Comparison of ENCODE assay signal across 9 cellular contexts in genomic region chr14:47674546-47675238, GRCh38. TPM values are rescaled to one million over a fixed set of nuclear protein-coding genes. Genes with fewer than 3 reads are reported as not detected.
DNase-seq lines count a peak whose midpoint lies in the region; ATAC-seq, FAIRE-seq and TF ChIP-seq lines count a peak whose summit lies in the region.
"Had no signal": no experiment of that assay in that cellular context is flagged by ENCODE, and none has a peak within 500 bp of the region (broad histone marks: within the 10 kb centered on the region; RNA-seq: fewer than 3 reads in every experiment).

No MANE protein-coding gene starts in this region.

- no peak for TF ChIP-seq CTCF in choroid plexus epithelial cell (conservative IDR thresholded peaks at IDR 0.05; ENCODE audit: low read depth, low read length)

- peak; percentile 77 for FAIRE-seq in urothelium cell line (lab: Jason Lieb, UNC)

- H3K79me1 ChIP-seq in mesenchymal stem cell (replicated peaks; ENCODE audit: low read length, poor library complexity, severe bottlenecking): no peaks in the 10 kb centered on the region

- H3K27me3 ChIP-seq in mesenchymal stem cell (ENCODE audit: control insufficient read depth in 1 of 2, insufficient read depth in 1 of 2, low read length in 2 of 2): peaks cover 15 to 53% of the 10 kb centered on the region in 2 experiments

- H3K9me3 ChIP-seq in mesenchymal stem cell (ENCODE audit: control insufficient read depth, low read length): no peaks in the 10 kb centered on the region

- H3K18ac ChIP-seq in mesenchymal stem cell (ENCODE audit: low read depth in 1 of 2, low read length in 2 of 2): no peak overlapping the region

- H3K4me3 ChIP-seq in choroid plexus epithelial cell (ENCODE audit: low read depth, low read length): no peak overlapping the region
- peak overlapping the region; percentile 49 to 53 for H3K4me3 ChIP-seq in mesenchymal stem cell (ENCODE audit: insufficient read depth in 1 of 2, low read depth in 1 of 2, low read length in 2 of 2)

- H3K4me2 ChIP-seq in mesenchymal stem cell (ENCODE audit: low read length, poor library complexity, severe bottlenecking): peak overlapping the region; percentile 91

- no peak overlapping the region for H4K8ac ChIP-seq in mesenchymal stem cell (ENCODE audit: low read length)

- ATAC-seq in Right ventricle myocardium inferior (no peak), left ventricle myocardium superior (no peak), GM19467 (IDR thresholded peaks at IDR 0.05; ENCODE audit: unreplicated experiment) (no peak), HG02938 (IDR thresholded peaks at IDR 0.05; ENCODE audit: unreplicated experiment) (no peak)
- ATAC-seq: naive thymus-derived CD4-positive, alpha-beta T cell had no signal

- H3K4me1 ChIP-seq in mesenchymal stem cell (ENCODE audit: control insufficient read depth, insufficient read depth, low read depth, low read length): peaks cover 27% of the 10 kb centered on the region

- H3K36me3 ChIP-seq in mesenchymal stem cell (ENCODE audit: control insufficient read depth in 1 of 2, insufficient read depth in 2 of 2, low read depth in 1 of 2, low read length in 2 of 2): peaks cover 0 to 3% of the 10 kb centered on the region in 2 experiments

- H3K4ac ChIP-seq in mesenchymal stem cell (ENCODE audit: low read depth in 1 of 2, low read length in 2 of 2): no peak overlapping the region

- H2BK5ac ChIP-seq in mesenchymal stem cell (ENCODE audit: low read depth, low read length, poor library complexity, severe bottlenecking): no peak overlapping the region

- WGBS in mesenchymal stem cell: 1% methylated on average over 57 of the region's 71 CpGs

- H2BK12ac ChIP-seq in mesenchymal stem cell (ENCODE audit: low read length in 2 of 2): peak overlapping the region in 1 of 2 experiments; percentile 54

- peak overlapping the region; percentile 58 for H2AFZ ChIP-seq in mesenchymal stem cell (ENCODE audit: low read depth, low read length)

- no peak overlapping the region for H3K27ac ChIP-seq in mesenchymal stem cell (ENCODE audit: low read length, poor library complexity, severe bottlenecking)

- H2BK120ac ChIP-seq in mesenchymal stem cell (ENCODE audit: low read depth, low read length): no peak overlapping the region

- H3K9ac ChIP-seq in mesenchymal stem cell (ENCODE audit: low read length): no peak overlapping the region

- H2AK5ac ChIP-seq in mesenchymal stem cell (ENCODE audit: low read length, severe bottlenecking): no peak overlapping the region

- H4K91ac ChIP-seq in mesenchymal stem cell (ENCODE audit: low read length): no peak overlapping the region

- H3K14ac ChIP-seq in mesenchymal stem cell (ENCODE audit: low read length in 2 of 2): peak overlapping the region in 1 of 2 experiments; percentile 10

- DNase-seq in Right ventricle myocardium inferior (ENCODE audit: missing footprints) (peak; percentile 49), left ventricle myocardium superior (no peak), choroid plexus epithelial cell (ENCODE audit: low read depth) (peak; percentile 2), mesenchymal stem cell (peak; percentile 44), urothelium cell line (ENCODE audit: low spot score) (peak; percentile 47)
- no peak for DNase-seq in stimulated activated CD4-positive, alpha-beta T cell treated with anti-CD3 and anti-CD28 coated beads, Interleukin-12 subunit alpha, Interleukin-12 subunit beta, amount 100 ng/mL, for 4 hours
- DNase-seq: naive thymus-derived CD4-positive, alpha-beta T cell had no signal

- H2BK15ac ChIP-seq in mesenchymal stem cell (ENCODE audit: low read depth, poor library complexity, severe bottlenecking): no peak overlapping the region

- H3K23ac ChIP-seq in mesenchymal stem cell (ENCODE audit: low read length in 2 of 2): peak overlapping the region in 1 of 2 experiments; percentile 27

- intact Hi-C loops in Right ventricle myocardium inferior (cut with DNase I): no loop called here
- intact Hi-C loops in left ventricle myocardium superior (cut with micrococcal nuclease): no loop called here

RNA-seq across cellular contexts. Expression of gene MDGA2, which starts 0.7 kb away (rescaled TPM):
- total RNA-seq in Right ventricle myocardium inferior (not detected), left ventricle myocardium superior (not detected)
- polyA plus RNA-seq in mesenchymal stem cell (2013, experiment 1 of 2): 0.44 TPM
- 0.49 TPM for polyA plus RNA-seq in mesenchymal stem cell (2013, experiment 2 of 2)
- total RNA-seq: naive thymus-derived CD4-positive, alpha-beta T cell had no signal
- polyA plus RNA-seq: naive thymus-derived CD4-positive, alpha-beta T cell had no signal

Comparison
In these comparisons a context has a peak if more than half of its experiments do, and no peak if none do; other contexts are left out.
1. DNase-seq: peak in Right ventricle myocardium inferior (single experiment), choroid plexus epithelial cell (single experiment), mesenchymal stem cell (single experiment) and urothelium cell line (single experiment); none in left ventricle myocardium superior (single experiment) and stimulated activated CD4-positive, alpha-beta T cell treated with anti-CD3 and anti-CD28 coated beads, Interleukin-12 subunit alpha, Interleukin-12 subunit beta, amount 100 ng/mL, for 4 hours (single experiment).